Comparison of ENCODE assay signal across 16 cellular contexts in the genomic region with DNA sequence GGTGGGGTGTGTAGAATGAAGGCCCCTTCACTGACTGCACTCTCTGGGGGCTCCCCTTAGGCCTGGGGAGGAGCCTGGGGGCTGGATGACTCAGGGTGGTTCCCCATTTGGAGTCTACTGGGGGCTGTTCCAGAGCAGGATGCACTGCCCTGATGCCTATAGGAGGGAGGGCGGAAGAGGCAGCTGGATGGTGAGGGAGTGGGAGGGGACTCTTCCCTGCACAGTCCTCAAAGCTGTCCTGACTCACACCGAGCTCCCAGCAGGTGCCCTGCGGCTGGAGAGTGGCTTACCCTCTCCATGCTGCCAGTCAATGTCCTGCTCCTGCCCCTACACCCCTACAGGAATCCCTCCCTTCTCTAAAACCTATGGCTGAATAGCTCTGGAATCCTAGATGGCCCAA.
DNase-seq lines count a peak whose midpoint lies in the region; ATAC-seq, FAIRE-seq and TF ChIP-seq lines count a peak whose summit lies in the region.
"Had no signal": no experiment of that assay in that cellular context is flagged by ENCODE, and none has a peak within 500 bp of the region (broad histone marks: within the 10 kb centered on the region; RNA-seq: fewer than 3 reads in every experiment).

No MANE protein-coding gene starts in this region.

- H3K9ac ChIP-seq in HepG2 (ENCODE audit: insufficient read depth, low read depth, low read length) = no peak overlapping the region
- no peak overlapping the region for H3K9ac ChIP-seq in neuronal stem cell (ENCODE audit: low read depth, low read length, poor library complexity)
- no peak overlapping the region for H3K9ac ChIP-seq in trophoblast cell (ENCODE audit: low read length)
- H3K9ac ChIP-seq in mesendoderm (ENCODE audit: low read length) = no peak overlapping the region

- H2BK12ac ChIP-seq in neuronal stem cell (ENCODE audit: low read length) = no peak overlapping the region
- H2BK12ac ChIP-seq in trophoblast cell (ENCODE audit: low read length) = no peak overlapping the region

- H4K8ac ChIP-seq in neuronal stem cell (ENCODE audit: low read depth, low read length) = no peak overlapping the region
- H4K8ac ChIP-seq in trophoblast cell (ENCODE audit: low read depth, low read length) = no peak overlapping the region
- H4K8ac ChIP-seq in mesendoderm (ENCODE audit: low read depth, low read length) = no peak overlapping the region

- no peak overlapping the region for H3K14ac ChIP-seq in neuronal stem cell (ENCODE audit: low read length)
- H3K14ac ChIP-seq in trophoblast cell (ENCODE audit: low read length) = no peak overlapping the region

- H3K4me2 ChIP-seq in HepG2 (ENCODE audit: low read depth, low read length) = no peak overlapping the region
- H3K4me2 ChIP-seq in neuronal stem cell (ENCODE audit: insufficient read depth, low read length, poor library complexity, severe bottlenecking) = no peak overlapping the region
- H3K4me2 ChIP-seq in trophoblast cell (ENCODE audit: low read length) = no peak overlapping the region
- H3K4me2 ChIP-seq in mesendoderm (ENCODE audit: low read length) = no peak overlapping the region

- in situ Hi-C loops in HepG2 (cut with HindIII; ENCODE audit: extremely low pct_ligation_motif_present, low pct_unique_long_range_greater_than_20kb) = no loop called here

- intact Hi-C loops in HepG2 (cut with micrococcal nuclease; ENCODE audit: unreplicated experiment) (no loop called here), right lobe of liver (cut with DNase I) (no loop called here)

- H3K4ac ChIP-seq in neuronal stem cell (ENCODE audit: low read length) = no peak overlapping the region
- no peak overlapping the region for H3K4ac ChIP-seq in trophoblast cell (ENCODE audit: low read depth, low read length)
- H3K4ac ChIP-seq in mesendoderm (ENCODE audit: low read depth, low read length) = no peak overlapping the region

- FAIRE-seq in HepG2 (lab: Jason Lieb, UNC) = no peak
- FAIRE-seq: H54 had no signal

- CTCF ChIA-PET in HepG2 (lab: Yijun Ruan, JAX; ENCODE audit: low intra/inter-chr PET ratio, low total read pairs) = no interaction called here

- H2AK5ac ChIP-seq in neuronal stem cell (ENCODE audit: low read depth, low read length) (peak overlapping the region; percentile 17), trophoblast cell (ENCODE audit: low read length) (no peak overlapping the region), mesendoderm (ENCODE audit: low read length) (no peak overlapping the region)

- H3K18ac ChIP-seq in neuronal stem cell (ENCODE audit: low read length) (peak overlapping the region; percentile 11), trophoblast cell (ENCODE audit: low read length) (no peak overlapping the region), mesendoderm (ENCODE audit: low read length) (no peak overlapping the region)

- H4K5ac ChIP-seq in mesendoderm (ENCODE audit: low read length) = no peak overlapping the region

- H4K91ac ChIP-seq in neuronal stem cell (ENCODE audit: low read depth, low read length, poor library complexity) (no peak overlapping the region), trophoblast cell (ENCODE audit: low read depth, low read length) (no peak overlapping the region)

- H3K36me3 ChIP-seq in HepG2 (replicated peaks in 1 of 2; ENCODE audit: control insufficient read depth in 1 of 2, insufficient read depth in 2 of 2, low read length in 2 of 2) (no peaks in the 10 kb centered on the region), right lobe of liver (no peaks in the 10 kb centered on the region), neuronal stem cell (replicated peaks in 1 of 2; ENCODE audit: control insufficient read depth in 2 of 2, insufficient read depth in 2 of 2, low read length in 2 of 2) (no peaks in the 10 kb centered on the region), trophoblast cell (ENCODE audit: control insufficient read depth in 1 of 2, insufficient read depth in 2 of 2, low read length in 2 of 2) (no peaks in the 10 kb centered on the region), mesendoderm (ENCODE audit: control insufficient read depth, insufficient read depth, low read length) (no peaks in the 10 kb centered on the region)

- no TSS peak for BruUV-seq in HepG2 (replicated peaks; lab: Mats Ljungman, UMichigan)

- TF ChIP-seq EP300 in HepG2 (IDR thresholded peaks at IDR 0.05; ENCODE audit: low read depth in 2 of 2, low read length in 2 of 2) (no peak), HepG2 (CRISPR knock-in tag; IDR thresholded peaks at IDR 0.05; ENCODE audit: borderline replicate concordance) (no peak)

- no peaks in the 10 kb centered on the region for H4K20me1 ChIP-seq in HepG2 (ENCODE audit: insufficient read depth, low read length)

- WGBS in HepG2 (ENCODE audit: low lambda C conversion rate) = no CpG with 5 or more reads among the region's 3 CpGs
- WGBS in right lobe of liver (ENCODE audit: insufficient coverage, low coverage, low lambda C conversion rate, missing lambda C conversion rate) = 100% methylated on average over 1 of the region's 3 CpGs
- no CpG with 5 or more reads among the region's 3 CpGs for WGBS in neuronal stem cell (ENCODE audit: extremely low coverage in 2 of 2, insufficient read length in 2 of 2, insufficient replicate concordance in 1 of 2), 2 donors
- no CpG with 5 or more reads among the region's 3 CpGs for WGBS in trophoblast cell (ENCODE audit: extremely low coverage, insufficient coverage, insufficient read length)
- no CpG with 5 or more reads among the region's 3 CpGs for WGBS in mesendoderm (ENCODE audit: extremely low coverage, insufficient coverage, low lambda C conversion rate)

- H3K4me3 ChIP-seq in HepG2 (replicated peaks in 1 of 3; ENCODE audit: insufficient read depth in 1 of 3, low read depth in 2 of 3, low read length in 3 of 3) (no peak overlapping the region), right lobe of liver (no peak overlapping the region), neuronal stem cell (ENCODE audit: low read length in 2 of 2) (no peak overlapping the region), trophoblast cell (ENCODE audit: low read depth, low read length) (no peak overlapping the region), mesendoderm (ENCODE audit: low read length) (no peak overlapping the region)

- TF ChIP-seq RAD21 in HepG2 (CRISPR knock-in tag; IDR thresholded peaks at IDR 0.05) = no peak

- DNase-seq in HepG2 (ENCODE audit: low spot score) = no peak
- DNase-seq in right lobe of liver = no peak
- DNase-seq in HK-2 (ENCODE audit: unreplicated experiment) = peak; percentile 14
- DNase-seq in RPMI7951 (ENCODE audit: low read depth) = peak; percentile 5
- DNase-seq in neuronal stem cell (ENCODE audit: low spot score) = no peak
- DNase-seq in trophoblast cell = no peak
- DNase-seq in stimulated activated CD8-positive, alpha-beta memory T cell treated with anti-CD3 and anti-CD28 coated beads, Interleukin-4, amount 100 ng/mL, for 48 hours = no peak
- DNase-seq in mesendoderm = no peak
- DNase-seq: Caco-2; CD8-positive, alpha-beta T cell; DND-41; GF-D8; IMR-90 had no signal

- no peak overlapping the region for H2AFZ ChIP-seq in HepG2 (ENCODE audit: low read length)
- H2AFZ ChIP-seq in neuronal stem cell (ENCODE audit: low read length) = no peak overlapping the region
- H2AFZ ChIP-seq in trophoblast cell (ENCODE audit: insufficient read depth, low read length, poor library complexity) = no peak overlapping the region

- H3K9me3 ChIP-seq in HepG2 (ENCODE audit: low read length) = no peaks in the 10 kb centered on the region
- no peaks in the 10 kb centered on the region for H3K9me3 ChIP-seq in right lobe of liver
- no peaks in the 10 kb centered on the region for H3K9me3 ChIP-seq in neuronal stem cell (replicated peaks in 1 of 2; ENCODE audit: control insufficient read depth in 2 of 2, insufficient read depth in 1 of 2, low read depth in 1 of 2, low read length in 2 of 2)
- H3K9me3 ChIP-seq in trophoblast cell (ENCODE audit: insufficient read depth, low read depth, low read length) = peaks cover 5% of the 10 kb centered on the region
- H3K9me3 ChIP-seq: Caco-2 had no signal

- 0 out of 5 replicates have a peak, but pooled peaks cover 0 to 3% of the 10 kb centered on the region in 2 experiments for H3K27me3 ChIP-seq in HepG2 (ENCODE audit: control insufficient read depth in 1 of 2, insufficient read depth in 2 of 2, low read length in 2 of 2)
- H3K27me3 ChIP-seq in right lobe of liver = no peaks in the 10 kb centered on the region
- no peaks in the 10 kb centered on the region for H3K27me3 ChIP-seq in neuronal stem cell (ENCODE audit: control insufficient read depth in 3 of 3, insufficient read depth in 3 of 3, low read depth in 1 of 3, low read length in 3 of 3)
- H3K27me3 ChIP-seq in trophoblast cell (ENCODE audit: insufficient read depth, low read length) = no peaks in the 10 kb centered on the region
- H3K27me3 ChIP-seq in mesendoderm (ENCODE audit: insufficient read depth, low read length, poor library complexity) = no peaks in the 10 kb centered on the region

- H2BK5ac ChIP-seq in neuronal stem cell (ENCODE audit: low read length) (no peak overlapping the region), trophoblast cell (ENCODE audit: low read depth, low read length, poor library complexity) (no peak overlapping the region), mesendoderm (ENCODE audit: low read length) (no peak overlapping the region)

- 0 out of 3 replicates have a peak, but pooled peaks have one; percentile 27 for ATAC-seq in HepG2
- no peak for ATAC-seq in right lobe of liver
- ATAC-seq: CD8-positive, alpha-beta T cell; HCT116 had no signal

- POLR2A ChIA-PET in HepG2 (lab: Yijun Ruan, JAX) = no interaction called here

- H3K79me2 ChIP-seq in HepG2 (ENCODE audit: insufficient read depth, low read length) (no peaks in the 10 kb centered on the region), trophoblast cell (ENCODE audit: control insufficient read depth, insufficient read depth, low read length, poor library complexity) (no peaks in the 10 kb centered on the region), mesendoderm (ENCODE audit: control insufficient read depth, insufficient read depth, low read length) (no peaks in the 10 kb centered on the region)

- TF ChIP-seq CTCF in HepG2 (CRISPR knock-in tag; IDR thresholded peaks at IDR 0.05) (no peak), right lobe of liver (IDR thresholded peaks at IDR 0.05) (no peak)

- no peak overlapping the region for H3K27ac ChIP-seq in HepG2 (ENCODE audit: extremely low read length, insufficient read depth, low read length)
- H3K27ac ChIP-seq in right lobe of liver = no peak overlapping the region
- H3K27ac ChIP-seq in neuronal stem cell (replicated peaks; ENCODE audit: low read length) = no peak overlapping the region
- no peak overlapping the region for H3K27ac ChIP-seq in trophoblast cell (ENCODE audit: low read depth, low read length)
- no peak overlapping the region for H3K27ac ChIP-seq in mesendoderm (ENCODE audit: low read depth, low read length)
- H3K27ac ChIP-seq: HL-60 had no signal

- no peak for TF ChIP-seq POLR2A in HepG2 (IDR thresholded peaks at IDR 0.05; ENCODE audit: insufficient read depth in 1 of 2, low read depth in 2 of 2, low read length in 2 of 2)
- TF ChIP-seq POLR2A in right lobe of liver (IDR thresholded peaks at IDR 0.05) = no peak

- H3K56ac ChIP-seq in mesendoderm (ENCODE audit: low read length) = no peak overlapping the region

- H3K79me1 ChIP-seq in neuronal stem cell (ENCODE audit: low read depth, low read length) (no peaks in the 10 kb centered on the region), trophoblast cell (ENCODE audit: low read length) (no peaks in the 10 kb centered on the region), mesendoderm (ENCODE audit: low read length) (no peaks in the 10 kb centered on the region)

- H3K23ac ChIP-seq in neuronal stem cell (ENCODE audit: low read depth, low read length, poor library complexity) = no peak overlapping the region
- no peak overlapping the region for H3K23ac ChIP-seq in trophoblast cell (ENCODE audit: low read length)
- H3K23ac ChIP-seq in mesendoderm (ENCODE audit: low read length) = no peak overlapping the region

- peaks cover 10% of the 10 kb centered on the region; the same call in 1 of the 2 replicates for H3K4me1 ChIP-seq in HepG2 (ENCODE audit: insufficient read depth, low read length)
- H3K4me1 ChIP-seq in right lobe of liver = no peaks in the 10 kb centered on the region
- H3K4me1 ChIP-seq in neuronal stem cell (ENCODE audit: control insufficient read depth in 2 of 2, insufficient read depth in 1 of 2, low read depth in 1 of 2, low read length in 2 of 2) = no peaks in the 10 kb centered on the region
- no peaks in the 10 kb centered on the region for H3K4me1 ChIP-seq in trophoblast cell (ENCODE audit: control insufficient read depth in 1 of 2, insufficient read depth in 2 of 2, low read length in 2 of 2)
- H3K4me1 ChIP-seq in mesendoderm (ENCODE audit: control insufficient read depth, low read depth, low read length) = no peaks in the 10 kb centered on the region
- H3K4me1 ChIP-seq: Caco-2 had no signal

- no peak overlapping the region for H4K12ac ChIP-seq in trophoblast cell (ENCODE audit: low read depth, low read length)

- no peak overlapping the region for H2BK120ac ChIP-seq in neuronal stem cell (ENCODE audit: low read depth, low read length)
- no peak overlapping the region for H2BK120ac ChIP-seq in trophoblast cell (ENCODE audit: insufficient read depth, low read length, poor library complexity)
- H2BK120ac ChIP-seq in mesendoderm (ENCODE audit: low read depth, low read length) = no peak overlapping the region

- H2BK15ac ChIP-seq in neuronal stem cell (ENCODE audit: low read length) = no peak overlapping the region
- H2BK15ac ChIP-seq in mesendoderm (replicated peaks; ENCODE audit: low read depth) = no peak overlapping the region

Comparison
In these comparisons a context has a peak if more than half of its experiments do, and no peak if none do; other contexts are left out.
1. DNase-seq: peak in HK-2 (single experiment) and RPMI7951 (single experiment); none in HepG2 (single experiment), right lobe of liver (0 of 3), neuronal stem cell (single experiment), trophoblast cell (0 of 2), stimulated activated CD8-positive, alpha-beta memory T cell treated with anti-CD3 and anti-CD28 coated beads, Interleukin-4, amount 100 ng/mL, for 48 hours (single experiment) and mesendoderm (single experiment).